15 cellular contexts compared by ENCODE assay signal in the genomic region with DNA sequence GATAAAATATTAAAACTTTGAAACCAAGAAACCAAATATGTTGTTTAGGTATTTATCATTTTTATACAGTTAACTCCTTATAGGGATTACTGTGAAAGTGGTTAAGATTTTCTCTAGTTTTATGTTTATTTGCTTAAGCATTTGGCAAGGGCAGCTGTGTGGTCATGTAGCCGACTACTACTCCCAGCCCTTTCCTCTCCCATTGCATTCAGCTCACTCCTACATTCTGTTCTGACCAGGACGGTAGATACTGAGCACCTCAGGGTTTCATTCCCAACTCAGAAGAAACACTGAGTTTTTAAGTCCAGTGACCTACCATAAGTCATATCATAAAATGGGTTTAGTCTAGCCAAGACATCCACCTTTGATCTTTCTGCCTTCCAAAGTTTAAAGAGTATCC. TPM values are rescaled to one million over a fixed set of nuclear protein-coding genes. Genes with fewer than 3 reads are reported as not detected.
A peak's percentile ranks its signal among the peaks of the same experiment; 100 is the strongest.
DNase-seq lines count a peak whose midpoint lies in the region; ATAC-seq and TF ChIP-seq lines count a peak whose summit lies in the region.
"Had no signal": no experiment of that assay in that cellular context is flagged by ENCODE, and none has a peak within 500 bp of the region (broad histone marks: within the 10 kb centered on the region; RNA-seq: fewer than 3 reads in every experiment).

No MANE protein-coding gene starts in this region.

- ATAC-seq in WTC11 (peak; percentile 15; the same call in 1 of the 2 replicates), GM19463 (IDR thresholded peaks at IDR 0.05; ENCODE audit: unreplicated experiment) (no peak), HG02610 (IDR thresholded peaks at IDR 0.05; ENCODE audit: unreplicated experiment) (no peak)
- ATAC-seq: HCT116 had no signal

- peaks cover 3% of the 10 kb centered on the region for H3F3A ChIP-seq in neural cell (ENCODE audit: insufficient read depth, low read length, poor library complexity, severe bottlenecking)

- H3K27me3 ChIP-seq in fibroblast of lung (ENCODE audit: control insufficient read depth, insufficient read depth, low read length) (no peaks in the 10 kb centered on the region), neural cell (ENCODE audit: insufficient read depth, low read depth, low read length) (no peaks in the 10 kb centered on the region)
- H3K27me3 ChIP-seq: BLaER1 treated with 17β-estradiol and CSF1 and Interleukin-3, amounts not matched to agents 10 nM and 100 nM had no signal

- H3K27me3 Mint-ChIP-seq in WTC11 (ENCODE audit: low read depth), result no peaks in the 10 kb centered on the region

- H3K4me3 ChIP-seq in fibroblast of lung (replicated peaks in 1 of 4; ENCODE audit: control extremely low read depth in 1 of 4, insufficient read depth in 1 of 4, low read depth in 3 of 4, low read length in 4 of 4), result no peak overlapping the region
- H3K4me3 ChIP-seq in neural cell (ENCODE audit: low read length), result no peak overlapping the region
- H3K4me3 ChIP-seq: BLaER1 treated with 17β-estradiol and CSF1 and Interleukin-3, amounts not matched to agents 10 nM and 100 nM had no signal

- no peaks in the 10 kb centered on the region for H3K4me1 ChIP-seq in fibroblast of lung (ENCODE audit: control insufficient read depth, extremely low read depth, insufficient read depth, low read length)

- CTCF ChIA-PET in WTC11 (lab: Charles Lee), result interaction anchor here (1.2 to 3.8 kb wide), 5 partner anchors 16 to 291 kb away, joined by 4 to 54 read pairs (median 5); no protein-coding TSS in a partner anchor

- no peaks in the 10 kb centered on the region for H3K79me2 ChIP-seq in fibroblast of lung (ENCODE audit: control insufficient read depth, insufficient read depth, low read length)
- no peaks in the 10 kb centered on the region for H3K79me2 ChIP-seq in neural cell (replicated peaks; ENCODE audit: insufficient read depth, low read length)

- H3K27ac ChIP-seq in fibroblast of lung (ENCODE audit: insufficient read depth, low read length) (no peak overlapping the region), neural cell (ENCODE audit: low read length) (peak overlapping the region; percentile 42)
- H3K27ac ChIP-seq: 22Rv1; BLaER1 treated with 17β-estradiol and CSF1 and Interleukin-3, amounts not matched to agents 10 nM and 100 nM; KMS-11 had no signal

- no peak overlapping the region for H3K9ac ChIP-seq in fibroblast of lung (ENCODE audit: insufficient read depth, low read length)
- H3K9ac ChIP-seq in neural cell (ENCODE audit: low read length), result no peak overlapping the region
- H3K9ac ChIP-seq: BLaER1 treated with 17β-estradiol and CSF1 and Interleukin-3, amounts not matched to agents 10 nM and 100 nM; KMS-11 had no signal

- no peak for TF ChIP-seq RAD21 in neural cell (conservative IDR thresholded peaks at IDR 0.05)

- H3K9me3 Mint-ChIP-seq in WTC11, result no peaks in the 10 kb centered on the region

- peaks cover 30% of the 10 kb centered on the region for H3K36me3 Mint-ChIP-seq in WTC11

- peaks cover 2% of the 10 kb centered on the region for H3K36me3 ChIP-seq in fibroblast of lung (ENCODE audit: control insufficient read depth, insufficient read depth, low read length)
- H3K36me3 ChIP-seq in neural cell (ENCODE audit: insufficient read depth, low read length), result no peaks in the 10 kb centered on the region

- no peak for TF ChIP-seq CTCF in WTC11 (IDR thresholded peaks at IDR 0.05)
- no peak for TF ChIP-seq CTCF in fibroblast of lung (conservative IDR thresholded peaks at IDR 0.05 in 1 of 2, IDR thresholded peaks at IDR 0.05 in 1 of 2; ENCODE audit: low read depth in 1 of 2, low read length in 2 of 2)
- no peak for TF ChIP-seq CTCF in neural cell (IDR thresholded peaks at IDR 0.05; ENCODE audit: poor library complexity, severe bottlenecking)
- TF ChIP-seq CTCF in GM13977 (IDR thresholded peaks at IDR 0.05; ENCODE audit: extremely low read depth, insufficient read depth, missing control alignments), result no peak

- H4K20me1 ChIP-seq in fibroblast of lung (ENCODE audit: control insufficient read depth, extremely low read depth, insufficient read depth, low read length) (no peaks in the 10 kb centered on the region), neural cell (ENCODE audit: insufficient read depth) (no peaks in the 10 kb centered on the region)

- H2AFZ ChIP-seq in fibroblast of lung (ENCODE audit: low read length) (no peak overlapping the region), neural cell (ENCODE audit: low read depth, low read length) (no peak overlapping the region)

- no peaks in the 10 kb centered on the region for H3K9me2 ChIP-seq in neural cell (ENCODE audit: insufficient read depth, low read length)

- no peak overlapping the region for H3K4me3 Mint-ChIP-seq in WTC11

- no peak overlapping the region for H3K27ac Mint-ChIP-seq in WTC11

- H3K4me2 ChIP-seq in fibroblast of lung (ENCODE audit: extremely low read depth, insufficient read depth, low read length), result no peak overlapping the region
- no peak overlapping the region for H3K4me2 ChIP-seq in neural cell (ENCODE audit: low read length)
- H3K4me2 ChIP-seq: BLaER1 treated with 17β-estradiol and CSF1 and Interleukin-3, amounts not matched to agents 10 nM and 100 nM; KMS-11 had no signal

- POLR2A ChIA-PET in WTC11 (lab: Charles Lee), result interaction anchor here (1.0 kb wide), 1 partner anchor 39 kb away, joined by 3 read pairs; a partner anchor contains a TSS

- no peaks in the 10 kb centered on the region for H3K9me3 ChIP-seq in fibroblast of lung (ENCODE audit: control insufficient read depth, insufficient read depth, low read depth, low read length)
- H3K9me3 ChIP-seq in neural cell (ENCODE audit: low read length), result no peaks in the 10 kb centered on the region
- H3K9me3 ChIP-seq: BLaER1 treated with 17β-estradiol and CSF1 and Interleukin-3, amounts not matched to agents 10 nM and 100 nM had no signal

- DNase-seq in NCI-H1092 treated with DMSO at 0.1 percent for 48 hours (lab: John Stamatoyannopoulos, UW), result peak; percentile 7
- no peak for DNase-seq in NCI-H1092 (lab: John Stamatoyannopoulos, UW)
- DNase-seq in WTC11 (ENCODE audit: low spot score), result no peak
- DNase-seq in fibroblast of lung (ENCODE audit: low read depth in 2 of 2), result peak; percentile 59 to 63
- DNase-seq in GM13977 (ENCODE audit: low spot score), result no peak
- DNase-seq: NCI-H1694 treated with DMSO at 0.1 percent for 48 hours, NCI-H2171 treated with DMSO at 0.1 percent for 48 hours, NCI-H524 treated with DMSO at 0.1 percent for 48 hours had no signal

- H3K4me1 Mint-ChIP-seq in WTC11, result peaks cover 25% of the 10 kb centered on the region

- in situ Hi-C loops in GM13977 (cut with MboI; ENCODE audit: low pct_unique_long_range_greater_than_20kb, low sequenced_read_pairs, unreplicated experiment), result loop anchor here (10.0 kb wide), 2 partner anchors 285 to 315 kb away; no protein-coding TSS in a partner anchor

- no peak for TF ChIP-seq EP300 in neural cell (conservative IDR thresholded peaks at IDR 0.05; ENCODE audit: poor library complexity, severe bottlenecking)

TF ChIP-seq in WTC11, 78 proteins besides CTCF, POLR2A, EP300 and RAD21 (continues in another document):
- no peak for TF ChIP-seq FOXP1 (CRISPR knock-in tag; IDR thresholded peaks at IDR 0.05; ENCODE audit: borderline replicate concordance)
- TF ChIP-seq MXD4 (CRISPR knock-in tag; IDR thresholded peaks at IDR 0.05; ENCODE audit: borderline replicate concordance), result no peak
- TF ChIP-seq ZNF232 (CRISPR knock-in tag; IDR thresholded peaks at IDR 0.05), result no peak
- TF ChIP-seq, protein P1, sequence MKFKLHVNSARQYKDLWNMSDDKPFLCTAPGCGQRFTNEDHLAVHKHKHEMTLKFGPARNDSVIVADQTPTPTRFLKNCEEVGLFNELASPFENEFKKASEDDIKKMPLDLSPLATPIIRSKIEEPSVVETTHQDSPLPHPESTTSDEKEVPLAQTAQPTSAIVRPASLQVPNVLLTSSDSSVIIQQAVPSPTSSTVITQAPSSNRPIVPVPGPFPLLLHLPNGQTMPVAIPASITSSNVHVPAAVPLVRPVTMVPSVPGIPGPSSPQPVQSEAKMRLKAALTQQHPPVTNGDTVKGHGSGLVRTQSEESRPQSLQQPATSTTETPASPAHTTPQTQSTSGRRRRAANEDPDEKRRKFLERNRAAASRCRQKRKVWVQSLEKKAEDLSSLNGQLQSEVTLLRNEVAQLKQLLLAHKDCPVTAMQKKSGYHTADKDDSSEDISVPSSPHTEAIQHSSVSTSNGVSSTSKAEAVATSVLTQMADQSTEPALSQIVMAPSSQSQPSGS (CRISPR knock-in tag; IDR thresholded peaks at IDR 0.05; ENCODE audit: borderline replicate concordance, low read depth), result no peak
- TF ChIP-seq CREB1 (CRISPR knock-in tag; IDR thresholded peaks at IDR 0.05), result no peak
- no peak for TF ChIP-seq JAZF1 (CRISPR knock-in tag; IDR thresholded peaks at IDR 0.05)

TF ChIP-seq in neural cell, 6 proteins besides CTCF, POLR2A, EP300 and RAD21:
- TF ChIP-seq MXI1 (conservative IDR thresholded peaks at IDR 0.05; ENCODE audit: poor library complexity, severe bottlenecking) (no peak), EZH2 (IDR thresholded peaks at IDR 0.05; ENCODE audit: borderline replicate concordance, insufficient read depth, low read length, poor library complexity, severe bottlenecking) (no peak), SMC3 (conservative IDR thresholded peaks at IDR 0.05; ENCODE audit: poor library complexity) (no peak), POLR2AphosphoS5 (IDR thresholded peaks at IDR 0.05) (no peak)

RNA-seq across cellular contexts. Expression of a gene that starts 19.8 kb away (rescaled TPM):
- total RNA-seq in WTC11 (2021) (52.8 to 103 TPM (median 53.7 TPM) in 3 replicates), fibroblast of lung (1.0 and 1.3 TPM in 2 replicates)
- polyA plus RNA-seq in fibroblast of lung (0.40 and 0.59 TPM in 2 replicates), neural cell (0.99 and 2.4 TPM in 2 replicates)
- polyA plus RNA-seq in fibroblast of lung (2012), result 0.64 and 0.84 TPM in 2 replicates
- polyA minus RNA-seq in fibroblast of lung (ENCODE audit: low replicate concordance) (0.56 and 0.86 TPM in 2 replicates), neural cell (4.4 and 5.3 TPM in 2 replicates)

RNA-seq across cellular contexts. Expression of a gene that starts 38.4 kb away (rescaled TPM):
- total RNA-seq in WTC11 (2021), result 26.6 to 31.6 TPM (median 28.1 TPM) in 3 replicates
- 5.4 and 8.8 TPM in 2 replicates for total RNA-seq in fibroblast of lung
- polyA plus RNA-seq in fibroblast of lung, result 18.2 and 18.4 TPM in 2 replicates
- 14.3 and 15.3 TPM in 2 replicates for polyA plus RNA-seq in fibroblast of lung (2012)
- polyA minus RNA-seq in fibroblast of lung (ENCODE audit: low replicate concordance), result 3.5 and 4.0 TPM in 2 replicates
- 12.1 and 14.7 TPM in 2 replicates for polyA plus RNA-seq in neural cell
- 22.9 and 23.6 TPM in 2 replicates for polyA minus RNA-seq in neural cell

Comparison
In these comparisons a context has a peak if more than half of its experiments do, and no peak if none do; other contexts are left out.
1. DNase-seq: peak in NCI-H1092 treated with DMSO at 0.1 percent for 48 hours (single experiment) and fibroblast of lung (2 of 2); none in NCI-H1092 (single experiment), WTC11 (single experiment) and GM13977 (single experiment).
2. RNA of a gene that starts 19.8 kb away (total RNA-seq): 52.8 to 103 TPM in WTC11; 1.0 to 1.3 TPM in fibroblast of lung; every median in the first group is over 10 times any median in the second.